13 cellular contexts compared by ENCODE assay signal in the genomic region with DNA sequence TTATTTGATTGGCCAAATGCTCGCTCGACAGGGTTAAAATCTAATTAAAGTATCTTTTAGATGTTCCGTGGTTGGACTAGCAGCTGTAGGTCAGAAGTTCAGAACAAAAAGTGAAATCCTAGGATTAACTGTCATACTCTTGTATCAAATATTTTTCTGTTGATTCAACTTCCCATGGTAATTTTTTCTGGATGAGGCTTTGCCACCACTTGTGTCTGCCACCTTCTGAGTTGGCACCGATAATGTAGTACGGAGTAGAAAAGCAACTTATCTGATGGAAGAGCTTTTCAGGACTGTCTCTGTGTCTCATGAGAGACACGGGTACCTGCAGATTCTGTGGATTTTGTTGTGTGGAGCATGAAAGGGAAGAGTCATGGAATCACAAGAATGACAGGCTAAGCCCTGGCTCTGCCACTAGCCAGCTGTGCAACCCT. TPM values are rescaled to one million over a fixed set of nuclear protein-coding genes. Genes with fewer than 3 reads are reported as not detected.
DNase-seq lines count a peak whose midpoint lies in the region; ATAC-seq, FAIRE-seq and TF ChIP-seq lines count a peak whose summit lies in the region.
"Had no signal": no experiment of that assay in that cellular context is flagged by ENCODE, and none has a peak within 500 bp of the region (broad histone marks: within the 10 kb centered on the region; RNA-seq: fewer than 3 reads in every experiment).

No MANE protein-coding gene starts in this region.

- no peak for TF ChIP-seq POLR2A in sigmoid colon (IDR thresholded peaks at IDR 0.05)

- intact Hi-C loops in sigmoid colon (cut with DNase I) (no loop called here), pancreas (cut with DNase I) (no loop called here)

- no peak overlapping the region for H3K27ac Mint-ChIP-seq in GM23338

- H3K27ac ChIP-seq in GM23338 (ENCODE audit: low read depth) (no peak overlapping the region), foreskin keratinocyte (no peak overlapping the region), sigmoid colon (peak overlapping the region in 1 of 4 donors; percentile 13), pancreas (no peak overlapping the region)

- H3K27me3 Mint-ChIP-seq in GM23338 (ENCODE audit: insufficient read depth, low read depth, poor library complexity), result peaks cover 3% of the 10 kb centered on the region

- H3K27me3 ChIP-seq in GM23338 (ENCODE audit: insufficient read depth) (no peaks in the 10 kb centered on the region), foreskin keratinocyte (no peaks in the 10 kb centered on the region), skeletal muscle satellite cell (ENCODE audit: control insufficient read depth, insufficient read depth, low read length) (no peaks in the 10 kb centered on the region), sigmoid colon (no peaks in the 10 kb centered on the region), pancreas (no peaks in the 10 kb centered on the region)

- H3K9ac ChIP-seq in skeletal muscle satellite cell (ENCODE audit: low read depth, low read length), result peak overlapping the region; percentile 73

- TF ChIP-seq EP300 in sigmoid colon (IDR thresholded peaks at IDR 0.05), result no peak

- no peaks in the 10 kb centered on the region for H3K36me3 Mint-ChIP-seq in GM23338 (ENCODE audit: low read depth)

- H3K4me3 Mint-ChIP-seq in GM23338, result no peak overlapping the region

- H3K4me1 ChIP-seq in GM23338 (ENCODE audit: insufficient read depth) (peaks cover 7% of the 10 kb centered on the region; the same call in 1 of the 2 replicates), foreskin keratinocyte (peaks cover 29% of the 10 kb centered on the region), skeletal muscle satellite cell (ENCODE audit: control insufficient read depth, insufficient read depth, low read length) (peaks cover 48% of the 10 kb centered on the region), sigmoid colon (no peaks in the 10 kb centered on the region), pancreas (no peaks in the 10 kb centered on the region)

- ATAC-seq in GM23338, result no peak
- peak; percentile 45 for ATAC-seq in foreskin keratinocyte
- ATAC-seq in pancreas, result no peak
- ATAC-seq: left colon had no signal

- no peak for DNase-seq in GM23338 (ENCODE audit: low spot score)
- DNase-seq in T1000 (lab: John Stamatoyannopoulos, UW), result peak; percentile 9
- DNase-seq in foreskin keratinocyte, result peak in 1 of 2 donors; percentile 71
- no peak for DNase-seq in sigmoid colon
- DNase-seq in HuH-7 (ENCODE audit: low spot score), result no peak
- DNase-seq in KBM-7, result no peak
- DNase-seq in pancreas, result no peak
- DNase-seq: activated effector memory CD4-positive, alpha-beta T cell treated with anti-CD3 and anti-CD28 coated beads, Interleukin-2, amount 50 U/mL, for 16 hours; DMS153; effector CD8-positive, alpha-beta T cell; left colon; retina had no signal

- FAIRE-seq in pancreas (lab: Jason Lieb, UNC), result no peak

- H3K4me3 ChIP-seq in GM23338 (no peak overlapping the region), skeletal muscle satellite cell (ENCODE audit: low read length) (peak overlapping the region; percentile 17), sigmoid colon (no peak overlapping the region), pancreas (no peak overlapping the region)

- H3K79me2 ChIP-seq in GM23338 (replicated peaks; ENCODE audit: insufficient read depth), result no peaks in the 10 kb centered on the region

- TF ChIP-seq CTCF in GM23338 (conservative IDR thresholded peaks at IDR 0.05; ENCODE audit: low read depth in 2 of 2) (no peak), foreskin keratinocyte (conservative IDR thresholded peaks at IDR 0.05) (no peak), sigmoid colon (IDR thresholded peaks at IDR 0.05) (no peak), pancreas (IDR thresholded peaks at IDR 0.05) (no peak)

- H3K9me3 ChIP-seq in skeletal muscle satellite cell (replicated peaks; ENCODE audit: low read length) (peaks cover 6% of the 10 kb centered on the region), sigmoid colon (no peaks in the 10 kb centered on the region), pancreas (no peaks in the 10 kb centered on the region)

- no peaks in the 10 kb centered on the region for H3K9me3 Mint-ChIP-seq in GM23338

- H2AFZ ChIP-seq in GM23338, result no peak overlapping the region

- no peaks in the 10 kb centered on the region for H3K9me2 ChIP-seq in GM23338 (ENCODE audit: insufficient read depth)

- H3F3A ChIP-seq in GM23338 (replicated peaks; ENCODE audit: low read depth), result no peaks in the 10 kb centered on the region

- no peaks in the 10 kb centered on the region for H4K20me1 ChIP-seq in GM23338 (replicated peaks; ENCODE audit: insufficient read depth)

- H3K4me2 ChIP-seq in GM23338 (peak overlapping the region; percentile 9; the same call in 1 of the 2 replicates), skeletal muscle satellite cell (ENCODE audit: low read length) (peak overlapping the region; percentile 73)

- WGBS in sigmoid colon, 2 donors, result 76 to 86% methylated on average over 6 of the region's 6 CpGs
- WGBS in pancreas, 2 donors, result 78 to 81% methylated on average over 6 of the region's 6 CpGs

- H3K36me3 ChIP-seq in GM23338 (ENCODE audit: insufficient read depth), result no peaks in the 10 kb centered on the region
- no peaks in the 10 kb centered on the region for H3K36me3 ChIP-seq in skeletal muscle satellite cell (ENCODE audit: insufficient read depth, low read length)
- no peaks in the 10 kb centered on the region for H3K36me3 ChIP-seq in sigmoid colon
- H3K36me3 ChIP-seq in pancreas, result no peaks in the 10 kb centered on the region

- peaks cover 11% of the 10 kb centered on the region for H3K4me1 Mint-ChIP-seq in GM23338

- in situ Hi-C loops in KBM-7 (cut with MboI; ENCODE audit: low pct_unique_long_range_greater_than_20kb, low sequenced_read_pairs), result no loop called here

TF ChIP-seq in GM23338, 12 proteins besides CTCF, POLR2A, EP300 and RAD21 (continues in another document):
- TF ChIP-seq, protein P1, sequence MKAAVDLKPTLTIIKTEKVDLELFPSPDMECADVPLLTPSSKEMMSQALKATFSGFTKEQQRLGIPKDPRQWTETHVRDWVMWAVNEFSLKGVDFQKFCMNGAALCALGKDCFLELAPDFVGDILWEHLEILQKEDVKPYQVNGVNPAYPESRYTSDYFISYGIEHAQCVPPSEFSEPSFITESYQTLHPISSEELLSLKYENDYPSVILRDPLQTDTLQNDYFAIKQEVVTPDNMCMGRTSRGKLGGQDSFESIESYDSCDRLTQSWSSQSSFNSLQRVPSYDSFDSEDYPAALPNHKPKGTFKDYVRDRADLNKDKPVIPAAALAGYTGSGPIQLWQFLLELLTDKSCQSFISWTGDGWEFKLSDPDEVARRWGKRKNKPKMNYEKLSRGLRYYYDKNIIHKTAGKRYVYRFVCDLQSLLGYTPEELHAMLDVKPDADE (IDR thresholded peaks at IDR 0.05), result no peak
- TF ChIP-seq ZNF114 (CRISPR knock-in tag; IDR thresholded peaks at IDR 0.05) (no peak), EZH2phosphoT487 (IDR thresholded peaks at IDR 0.05; ENCODE audit: unreplicated experiment) (no peak), CREB1 (CRISPR knock-in tag; IDR thresholded peaks at IDR 0.05; ENCODE audit: low read depth) (no peak)

RNA-seq across cellular contexts. Expression of a gene that starts 44.6 kb away (rescaled TPM):
- 220 and 247 TPM in 2 replicates for total RNA-seq in GM23338 (2014; rRNA removed; shearing (Covaris generic))
- polyA plus RNA-seq in GM23338 (2016; fragmentation: Nextera tagmentation; extraction: Ambion mirVana) (270 and 312 TPM in 2 replicates), foreskin keratinocyte (83.5 and 103 TPM in 2 replicates), sigmoid colon (10 to 100 TPM; 58.3 to 96.4 (median 80.2) TPM), pancreas (10 to 100 TPM; 33.6 to 49.4 TPM)
- total RNA-seq in foreskin keratinocyte (150 and 177 TPM in 2 replicates), sigmoid colon (100 to 1,000 TPM; 157 to 247 (median 170) TPM), pancreas (100 to 1,000 TPM in 2 of 6 donors, 10 to 100 TPM in 4; 31.7 to 143 (median 53.6) TPM)
- 103 and 111 TPM in 2 replicates for total RNA-seq in skeletal muscle satellite cell (2012; rRNA removed)
